ENCODE assay signal across 1 cellular context in the genomic region with DNA sequence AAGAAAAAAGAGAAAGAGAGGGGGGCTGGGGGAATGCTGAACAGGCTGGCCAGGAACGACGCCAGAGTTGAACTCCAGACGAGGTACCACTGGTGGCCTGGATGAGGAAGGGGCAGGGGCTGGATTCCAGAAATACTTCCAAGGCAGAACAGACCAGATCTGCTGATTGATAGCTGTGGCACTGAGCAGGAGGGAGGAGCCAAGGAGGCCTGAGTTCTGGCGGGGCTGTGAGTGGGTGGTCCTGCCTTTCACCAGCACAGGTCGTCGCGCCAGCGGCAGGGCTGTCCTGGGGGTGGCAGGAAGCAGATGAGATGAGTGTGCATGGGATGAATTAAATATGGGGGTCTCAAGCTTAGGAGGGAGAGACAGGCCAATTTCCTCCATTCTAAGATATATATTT.
A peak's percentile ranks its signal among the peaks of the same experiment; 100 is the strongest.
TF ChIP-seq lines count a peak whose summit lies in the region.

No MANE protein-coding gene starts in this region.

TF ChIP-seq in HEK293, 187 proteins besides CTCF, POLR2A, EP300 and RAD21 (continued from another document):
- TF ChIP-seq, protein P1, sequence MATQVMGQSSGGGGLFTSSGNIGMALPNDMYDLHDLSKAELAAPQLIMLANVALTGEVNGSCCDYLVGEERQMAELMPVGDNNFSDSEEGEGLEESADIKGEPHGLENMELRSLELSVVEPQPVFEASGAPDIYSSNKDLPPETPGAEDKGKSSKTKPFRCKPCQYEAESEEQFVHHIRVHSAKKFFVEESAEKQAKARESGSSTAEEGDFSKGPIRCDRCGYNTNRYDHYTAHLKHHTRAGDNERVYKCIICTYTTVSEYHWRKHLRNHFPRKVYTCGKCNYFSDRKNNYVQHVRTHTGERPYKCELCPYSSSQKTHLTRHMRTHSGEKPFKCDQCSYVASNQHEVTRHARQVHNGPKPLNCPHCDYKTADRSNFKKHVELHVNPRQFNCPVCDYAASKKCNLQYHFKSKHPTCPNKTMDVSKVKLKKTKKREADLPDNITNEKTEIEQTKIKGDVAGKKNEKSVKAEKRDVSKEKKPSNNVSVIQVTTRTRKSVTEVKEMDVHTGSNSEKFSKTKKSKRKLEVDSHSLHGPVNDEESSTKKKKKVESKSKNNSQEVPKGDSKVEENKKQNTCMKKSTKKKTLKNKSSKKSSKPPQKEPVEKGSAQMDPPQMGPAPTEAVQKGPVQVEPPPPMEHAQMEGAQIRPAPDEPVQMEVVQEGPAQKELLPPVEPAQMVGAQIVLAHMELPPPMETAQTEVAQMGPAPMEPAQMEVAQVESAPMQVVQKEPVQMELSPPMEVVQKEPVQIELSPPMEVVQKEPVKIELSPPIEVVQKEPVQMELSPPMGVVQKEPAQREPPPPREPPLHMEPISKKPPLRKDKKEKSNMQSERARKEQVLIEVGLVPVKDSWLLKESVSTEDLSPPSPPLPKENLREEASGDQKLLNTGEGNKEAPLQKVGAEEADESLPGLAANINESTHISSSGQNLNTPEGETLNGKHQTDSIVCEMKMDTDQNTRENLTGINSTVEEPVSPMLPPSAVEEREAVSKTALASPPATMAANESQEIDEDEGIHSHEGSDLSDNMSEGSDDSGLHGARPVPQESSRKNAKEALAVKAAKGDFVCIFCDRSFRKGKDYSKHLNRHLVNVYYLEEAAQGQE (tag by site-specific recombination; IDR thresholded peaks at IDR 0.05): no peak
- TF ChIP-seq KLF8 (tag by site-specific recombination; IDR thresholded peaks at IDR 0.05) (no peak), ZBTB17 (tag by site-specific recombination; IDR thresholded peaks at IDR 0.05) (0 out of 2 replicates have a peak, but pooled peaks have one; percentile 15)
